ENCODE assay signal across 19 cellular contexts in genomic region chr6:138034229-138034628, GRCh38.
DNase-seq lines count a peak whose midpoint lies in the region; ATAC-seq, FAIRE-seq and TF ChIP-seq lines count a peak whose summit lies in the region.
"Had no signal": no experiment of that assay in that cellular context is flagged by ENCODE, and none has a peak within 500 bp of the region (broad histone marks: within the 10 kb centered on the region; RNA-seq: fewer than 3 reads in every experiment).

No MANE protein-coding gene starts in this region.

- H3K18ac ChIP-seq in mesenchymal stem cell (ENCODE audit: low read depth in 1 of 2, low read length in 2 of 2) (no peak overlapping the region), trophoblast cell (ENCODE audit: low read length) (no peak overlapping the region)

- no peak overlapping the region for H2AFZ ChIP-seq in HepG2 (ENCODE audit: low read length)
- H2AFZ ChIP-seq in mesenchymal stem cell (ENCODE audit: low read depth, low read length): no peak overlapping the region
- H2AFZ ChIP-seq in trophoblast cell (ENCODE audit: insufficient read depth, low read length, poor library complexity): no peak overlapping the region
- H2AFZ ChIP-seq: GM23338 had no signal

- H3K14ac ChIP-seq in mesenchymal stem cell (ENCODE audit: low read length in 2 of 2) (no peak overlapping the region), trophoblast cell (ENCODE audit: low read length) (no peak overlapping the region)

- no peak for TF ChIP-seq CTCF in HepG2 (CRISPR knock-in tag; IDR thresholded peaks at IDR 0.05)
- no peak for TF ChIP-seq CTCF in right lobe of liver (IDR thresholded peaks at IDR 0.05)
- TF ChIP-seq CTCF in vagina (IDR thresholded peaks at IDR 0.05): no peak
- TF ChIP-seq CTCF in transverse colon (IDR thresholded peaks at IDR 0.05): no peak

- BruUV-seq in HepG2 (replicated peaks; lab: Mats Ljungman, UMichigan): no TSS peak

- H3K4me3 Mint-ChIP-seq in T-cell: no peak overlapping the region
- H3K4me3 Mint-ChIP-seq: CD4-positive, alpha-beta memory T cell; GM23338 had no signal

- H3K4me2 ChIP-seq in HepG2 (ENCODE audit: low read depth, low read length) (peak overlapping the region; percentile 13; the same call in 1 of the 2 replicates), mesenchymal stem cell (ENCODE audit: low read length, poor library complexity, severe bottlenecking) (no peak overlapping the region), trophoblast cell (ENCODE audit: low read length) (no peak overlapping the region)
- H3K4me2 ChIP-seq: BLaER1, GM23338 had no signal

- no peak overlapping the region for H4K8ac ChIP-seq in mesenchymal stem cell (ENCODE audit: low read length)
- H4K8ac ChIP-seq in trophoblast cell (ENCODE audit: low read depth, low read length): no peak overlapping the region

- H3K27ac ChIP-seq in HepG2 (ENCODE audit: extremely low read length, insufficient read depth, low read length) (no peak overlapping the region), right lobe of liver (no peak overlapping the region), esophagus (ENCODE audit: low read depth in 2 of 2, low read length in 1 of 2) (peak overlapping the region; percentile 86 to 91), mesenchymal stem cell (ENCODE audit: low read length, poor library complexity, severe bottlenecking) (no peak overlapping the region), vagina (peak overlapping the region; percentile 59), transverse colon (no peak overlapping the region), trophoblast cell (ENCODE audit: low read depth, low read length) (no peak overlapping the region)
- H3K27ac ChIP-seq: BLaER1 had no signal

- POLR2A ChIA-PET in HepG2 (lab: Yijun Ruan, JAX) (no interaction called here), T-cell (lab: Charles Lee) (no interaction called here)

- TF ChIP-seq EP300 in HepG2 (IDR thresholded peaks at IDR 0.05; ENCODE audit: low read depth in 2 of 2, low read length in 2 of 2) (no peak), HepG2 (CRISPR knock-in tag; IDR thresholded peaks at IDR 0.05; ENCODE audit: borderline replicate concordance) (no peak), transverse colon (IDR thresholded peaks at IDR 0.05; ENCODE audit: low read depth) (no peak)

- CTCF ChIA-PET in HepG2 (lab: Yijun Ruan, JAX; ENCODE audit: low intra/inter-chr PET ratio, low total read pairs) (no interaction called here), T-cell (lab: Charles Lee) (no interaction called here)

- H3K9me3 Mint-ChIP-seq in T-cell: no peaks in the 10 kb centered on the region
- H3K9me3 Mint-ChIP-seq: CD4-positive, alpha-beta memory T cell; GM23338 had no signal

- H3K4me3 ChIP-seq in HepG2 (replicated peaks in 1 of 3; ENCODE audit: insufficient read depth in 1 of 3, low read depth in 2 of 3, low read length in 3 of 3): no peak overlapping the region
- H3K4me3 ChIP-seq in right lobe of liver: no peak overlapping the region
- H3K4me3 ChIP-seq in esophagus (ENCODE audit: low read depth in 1 of 2, low read length in 2 of 2): no peak overlapping the region
- H3K4me3 ChIP-seq in mesenchymal stem cell (ENCODE audit: insufficient read depth in 1 of 2, low read depth in 1 of 2, low read length in 2 of 2): no peak overlapping the region
- no peak overlapping the region for H3K4me3 ChIP-seq in vagina
- H3K4me3 ChIP-seq in transverse colon: no peak overlapping the region
- H3K4me3 ChIP-seq in trophoblast cell (ENCODE audit: low read depth, low read length): no peak overlapping the region
- H3K4me3 ChIP-seq: BLaER1, GM23338 had no signal

- no peak for TF ChIP-seq RAD21 in HepG2 (CRISPR knock-in tag; IDR thresholded peaks at IDR 0.05)

- WGBS in HepG2 (ENCODE audit: low lambda C conversion rate): 7% methylated on average over 3 of the region's 3 CpGs
- 80% methylated on average over 1 of the region's 3 CpGs for WGBS in right lobe of liver (ENCODE audit: insufficient coverage, low coverage, low lambda C conversion rate, missing lambda C conversion rate)
- WGBS in esophagus, 2 donors: 79 to 86% methylated on average over 3 of the region's 3 CpGs
- WGBS in mesenchymal stem cell: 83% methylated on average over 3 of the region's 3 CpGs
- WGBS in transverse colon (ENCODE audit: low coverage in 1 of 2), 2 donors: 80% methylated on average over 3 of the region's 3 CpGs; no CpG with 5 or more reads in 1 of the 2 donors
- WGBS in trophoblast cell (ENCODE audit: extremely low coverage, insufficient coverage, insufficient read length): no CpG with 5 or more reads among the region's 3 CpGs

- H3K27me3 Mint-ChIP-seq in T-cell: peaks cover 3% of the 10 kb centered on the region in 2 donors

- no peaks in the 10 kb centered on the region for H3K4me1 Mint-ChIP-seq in T-cell
- H3K4me1 Mint-ChIP-seq: CD14-positive monocyte; CD4-positive, alpha-beta memory T cell; GM23338 had no signal

- intact Hi-C loops in HepG2 (cut with micrococcal nuclease; ENCODE audit: unreplicated experiment): no loop called here
- intact Hi-C loops in right lobe of liver (cut with DNase I): no loop called here
- intact Hi-C loops in vagina (cut with DNase I): no loop called here
- intact Hi-C loops in transverse colon (cut with DNase I; ENCODE audit: low total_unique reads): no loop called here

- ATAC-seq in HepG2: peak; percentile 87
- ATAC-seq in right lobe of liver: no peak
- no peak for ATAC-seq in T-cell (replicated peaks in 1 of 4)
- ATAC-seq: GM23338 had no signal

- DNase-seq in HepG2 (ENCODE audit: low spot score) (peak; percentile 18), right lobe of liver (no peak), mesenchymal stem cell (no peak), vagina (ENCODE audit: extremely low spot score in 2 of 2) (no peak), transverse colon (no peak), T-cell (no peak), trophoblast cell (no peak)
- DNase-seq: 8988T; CD4-positive, alpha-beta memory T cell; DMS79; GDM1; HCEC 1CT had no signal

- H3K27me3 ChIP-seq in HepG2 (ENCODE audit: control insufficient read depth in 1 of 2, insufficient read depth in 2 of 2, low read length in 2 of 2) (peaks cover 0 to 14% of the 10 kb centered on the region in 2 experiments; a peak in 2 of 5 replicates), right lobe of liver (no peaks in the 10 kb centered on the region), esophagus (ENCODE audit: control insufficient read depth in 1 of 2, insufficient read depth in 2 of 2, low read length in 2 of 2) (no peaks in the 10 kb centered on the region), mesenchymal stem cell (ENCODE audit: control insufficient read depth in 1 of 2, insufficient read depth in 1 of 2, low read length in 2 of 2) (no peaks in the 10 kb centered on the region), vagina (no peaks in the 10 kb centered on the region), transverse colon (no peaks in the 10 kb centered on the region), trophoblast cell (ENCODE audit: insufficient read depth, low read length) (no peaks in the 10 kb centered on the region)
- H3K27me3 ChIP-seq: BLaER1 had no signal

- no peaks in the 10 kb centered on the region for H3K36me3 ChIP-seq in HepG2 (replicated peaks in 1 of 2; ENCODE audit: control insufficient read depth in 1 of 2, insufficient read depth in 2 of 2, low read length in 2 of 2)
- no peaks in the 10 kb centered on the region for H3K36me3 ChIP-seq in right lobe of liver
- H3K36me3 ChIP-seq in esophagus (ENCODE audit: control insufficient read depth in 2 of 2, insufficient read depth in 2 of 2, low read length in 1 of 2): no peaks in the 10 kb centered on the region
- no peaks in the 10 kb centered on the region for H3K36me3 ChIP-seq in mesenchymal stem cell (ENCODE audit: control insufficient read depth in 1 of 2, insufficient read depth in 2 of 2, low read depth in 1 of 2, low read length in 2 of 2)
- H3K36me3 ChIP-seq in vagina: no peaks in the 10 kb centered on the region
- no peaks in the 10 kb centered on the region for H3K36me3 ChIP-seq in transverse colon
- no peaks in the 10 kb centered on the region for H3K36me3 ChIP-seq in trophoblast cell (ENCODE audit: control insufficient read depth in 1 of 2, insufficient read depth in 2 of 2, low read length in 2 of 2)
- H3K36me3 ChIP-seq: BLaER1 had no signal

- H3K9ac ChIP-seq in HepG2 (ENCODE audit: insufficient read depth, low read depth, low read length) (no peak overlapping the region), mesenchymal stem cell (ENCODE audit: low read length) (no peak overlapping the region), trophoblast cell (ENCODE audit: low read length) (no peak overlapping the region)
- H3K9ac ChIP-seq: BLaER1 had no signal

- no peak overlapping the region for H2BK12ac ChIP-seq in mesenchymal stem cell (ENCODE audit: low read length in 2 of 2)
- H2BK12ac ChIP-seq in trophoblast cell (ENCODE audit: low read length): no peak overlapping the region

- TF ChIP-seq POLR2A in HepG2 (IDR thresholded peaks at IDR 0.05; ENCODE audit: insufficient read depth in 1 of 2, low read depth in 2 of 2, low read length in 2 of 2): no peak
- no peak for TF ChIP-seq POLR2A in right lobe of liver (IDR thresholded peaks at IDR 0.05)
- TF ChIP-seq POLR2A in vagina (IDR thresholded peaks at IDR 0.05): no peak
- no peak for TF ChIP-seq POLR2A in transverse colon (IDR thresholded peaks at IDR 0.05)

- H2BK15ac ChIP-seq in mesenchymal stem cell (ENCODE audit: low read depth, poor library complexity, severe bottlenecking): no peak overlapping the region

- H4K12ac ChIP-seq in trophoblast cell (ENCODE audit: low read depth, low read length): no peak overlapping the region

- H2AK5ac ChIP-seq in mesenchymal stem cell (ENCODE audit: low read length, severe bottlenecking) (peak overlapping the region; percentile 3), trophoblast cell (ENCODE audit: low read length) (no peak overlapping the region)

- no peak for FAIRE-seq in HepG2 (lab: Jason Lieb, UNC)
- FAIRE-seq: GM12892, GM18507, H54 had no signal

- H3K79me1 ChIP-seq in mesenchymal stem cell (replicated peaks; ENCODE audit: low read length, poor library complexity, severe bottlenecking): no peaks in the 10 kb centered on the region
- H3K79me1 ChIP-seq in trophoblast cell (ENCODE audit: low read length): no peaks in the 10 kb centered on the region

- H3K27ac Mint-ChIP-seq in T-cell: no peak overlapping the region
- H3K27ac Mint-ChIP-seq: CD14-positive monocyte, GM23338 had no signal

- H2BK120ac ChIP-seq in mesenchymal stem cell (ENCODE audit: low read depth, low read length) (no peak overlapping the region), trophoblast cell (ENCODE audit: insufficient read depth, low read length, poor library complexity) (no peak overlapping the region)

- in situ Hi-C loops in HepG2 (cut with HindIII; ENCODE audit: extremely low pct_ligation_motif_present, low pct_unique_long_range_greater_than_20kb): no loop called here
- in situ Hi-C loops in transverse colon (cut with MboI; ENCODE audit: low pct_ligation_motif_present in 1 of 4, low pct_unique_long_range_greater_than_20kb in 1 of 4, low sequenced_read_pairs in 3 of 4): no loop called here

- H3K36me3 Mint-ChIP-seq in T-cell: no peaks in the 10 kb centered on the region
- H3K36me3 Mint-ChIP-seq: CD14-positive monocyte; CD4-positive, alpha-beta memory T cell had no signal

- H4K91ac ChIP-seq in mesenchymal stem cell (ENCODE audit: low read length) (no peak overlapping the region), trophoblast cell (ENCODE audit: low read depth, low read length) (no peak overlapping the region)

- H2BK5ac ChIP-seq in mesenchymal stem cell (ENCODE audit: low read depth, low read length, poor library complexity, severe bottlenecking): no peak overlapping the region
- no peak overlapping the region for H2BK5ac ChIP-seq in trophoblast cell (ENCODE audit: low read depth, low read length, poor library complexity)

- H3K4me1 ChIP-seq in HepG2 (ENCODE audit: insufficient read depth, low read length): peaks cover 18% of the 10 kb centered on the region
- no peaks in the 10 kb centered on the region for H3K4me1 ChIP-seq in right lobe of liver
- peaks cover 0 to 22% of the 10 kb centered on the region in 2 donors for H3K4me1 ChIP-seq in esophagus (ENCODE audit: control insufficient read depth in 2 of 2, insufficient read depth in 2 of 2, low read length in 1 of 2)
- peaks cover 11% of the 10 kb centered on the region for H3K4me1 ChIP-seq in mesenchymal stem cell (ENCODE audit: control insufficient read depth, insufficient read depth, low read depth, low read length)
- peaks cover 22% of the 10 kb centered on the region for H3K4me1 ChIP-seq in vagina
- H3K4me1 ChIP-seq in transverse colon: peaks cover 0 to 3% (median 0%) of the 10 kb centered on the region in 4 donors
- no peaks in the 10 kb centered on the region for H3K4me1 ChIP-seq in trophoblast cell (ENCODE audit: control insufficient read depth in 1 of 2, insufficient read depth in 2 of 2, low read length in 2 of 2)
- H3K4me1 ChIP-seq: BLaER1 had no signal

- no peaks in the 10 kb centered on the region for H4K20me1 ChIP-seq in HepG2 (ENCODE audit: insufficient read depth, low read length)
- H4K20me1 ChIP-seq: BLaER1 had no signal

- no peak overlapping the region for H3K4ac ChIP-seq in mesenchymal stem cell (ENCODE audit: low read depth in 1 of 2, low read length in 2 of 2)
- no peak overlapping the region for H3K4ac ChIP-seq in trophoblast cell (ENCODE audit: low read depth, low read length)

- H3K23ac ChIP-seq in mesenchymal stem cell (ENCODE audit: low read length in 2 of 2) (no peak overlapping the region), trophoblast cell (ENCODE audit: low read length) (no peak overlapping the region)

- no peaks in the 10 kb centered on the region for H3K79me2 ChIP-seq in HepG2 (ENCODE audit: insufficient read depth, low read length)
- no peaks in the 10 kb centered on the region for H3K79me2 ChIP-seq in trophoblast cell (ENCODE audit: control insufficient read depth, insufficient read depth, low read length, poor library complexity)

- H3K9me3 ChIP-seq in HepG2 (ENCODE audit: low read length) (no peaks in the 10 kb centered on the region), right lobe of liver (no peaks in the 10 kb centered on the region), esophagus (ENCODE audit: control insufficient read depth in 2 of 2, insufficient read depth in 1 of 2, low read depth in 1 of 2, low read length in 1 of 2) (no peaks in the 10 kb centered on the region), mesenchymal stem cell (ENCODE audit: control insufficient read depth, low read length) (no peaks in the 10 kb centered on the region), vagina (no peaks in the 10 kb centered on the region), transverse colon (no peaks in the 10 kb centered on the region), trophoblast cell (ENCODE audit: insufficient read depth, low read depth, low read length) (no peaks in the 10 kb centered on the region)
- H3K9me3 ChIP-seq: BLaER1 had no signal

Comparison
In these comparisons a context has a peak if more than half of its experiments do, and no peak if none do; other contexts are left out.
1. H3K27ac ChIP-seq: peak in esophagus (2 of 2) and vagina (single experiment); none in HepG2 (single experiment), right lobe of liver (0 of 3), mesenchymal stem cell (single experiment), transverse colon (0 of 4) and trophoblast cell (single experiment).